1 cellular context compared by ENCODE assay signal in genomic region chr11:13334068-13334785, GRCh38.
TF ChIP-seq lines count a peak whose summit lies in the region.

No MANE protein-coding gene starts in this region.

TF ChIP-seq in K562, 482 proteins besides CTCF, POLR2A, EP300 and RAD21:
- TF ChIP-seq UBTF (IDR thresholded peaks at IDR 0.05; ENCODE audit: borderline replicate concordance in 1 of 2, low read depth in 2 of 2, low read length in 2 of 2), result no peak
- TF ChIP-seq SMAD2 (IDR thresholded peaks at IDR 0.05; ENCODE audit: low read depth, low read length), result no peak
- TF ChIP-seq NFE2L1 (tag; IDR thresholded peaks at IDR 0.05; ENCODE audit: borderline replicate concordance, low read depth), result peak; percentile 58; the same call in 1 of the 2 replicates
- TF ChIP-seq BACH1 (tag; IDR thresholded peaks at IDR 0.05), result peak; percentile 34; the same call in 1 of the 2 replicates
- TF ChIP-seq NFE2 (IDR thresholded peaks at IDR 0.05; ENCODE audit: low read depth), result peak; percentile 40
- peak; percentile 91 for TF ChIP-seq ZNF316 (IDR thresholded peaks at IDR 0.05)
- peak; percentile 61 for TF ChIP-seq MAFK (IDR thresholded peaks at IDR 0.05; ENCODE audit: low read length)
- TF ChIP-seq MAFF (IDR thresholded peaks at IDR 0.05; ENCODE audit: low read length), result peak; percentile 70
- no peak for TF ChIP-seq EHMT2 (IDR thresholded peaks at IDR 0.05)
- TF ChIP-seq TCFL5 (CRISPR knock-in tag; conservative IDR thresholded peaks at IDR 0.05), result no peak
- peak; percentile 82 for TF ChIP-seq C11orf30 (IDR thresholded peaks at IDR 0.05; ENCODE audit: low read depth)
- TF ChIP-seq MAFG (tag; conservative IDR thresholded peaks at IDR 0.05), result peak; percentile 86
- TF ChIP-seq ARID4B (CRISPR knock-in tag; IDR thresholded peaks at IDR 0.05), result no peak
